ENCODE assay signal across 1 cellular context in the genomic region with DNA sequence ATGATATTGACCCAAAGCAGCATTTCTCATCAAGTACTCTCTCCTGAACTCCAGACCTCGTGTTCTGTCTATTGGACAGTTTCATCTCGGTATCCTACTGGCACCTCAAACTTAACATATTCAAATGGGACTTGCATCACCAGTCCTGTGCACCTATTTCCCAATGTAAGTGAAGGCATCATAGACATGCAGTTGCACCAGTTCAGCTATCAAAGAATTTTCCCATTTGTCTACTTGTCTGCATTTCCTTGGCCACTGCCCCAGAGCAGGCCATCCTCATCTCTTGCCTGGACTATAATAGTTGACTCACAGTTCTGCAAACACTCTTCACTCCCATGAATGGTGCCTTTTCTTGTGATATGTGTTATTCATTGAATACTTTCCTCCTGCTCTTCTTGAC.
TF ChIP-seq lines count a peak whose summit lies in the region.

No MANE protein-coding gene starts in this region.

TF ChIP-seq in IMR-90, 13 proteins besides CTCF, POLR2A, EP300 and RAD21:
- TF ChIP-seq CHD1 (IDR thresholded peaks at IDR 0.05; ENCODE audit: low read depth, low read length) (no peak), MAZ (IDR thresholded peaks at IDR 0.05; ENCODE audit: borderline replicate concordance, low read depth, low read length) (no peak), FOS (IDR thresholded peaks at IDR 0.05; ENCODE audit: low read depth, low read length) (no peak), MAFK (IDR thresholded peaks at IDR 0.05; ENCODE audit: low read depth, low read length) (no peak), RFX5 (IDR thresholded peaks at IDR 0.05; ENCODE audit: low read depth, low read length) (no peak), RCOR1 (IDR thresholded peaks at IDR 0.05; ENCODE audit: insufficient replicate concordance, low read length) (no peak), SMC3 (IDR thresholded peaks at IDR 0.05; ENCODE audit: low read depth, low read length) (no peak), NFE2L2 (IDR thresholded peaks at IDR 0.05; ENCODE audit: low read depth, low read length) (no peak), CEBPB (IDR thresholded peaks at IDR 0.05; ENCODE audit: low read depth, low read length) (no peak), MXI1 (IDR thresholded peaks at IDR 0.05; ENCODE audit: borderline replicate concordance, low read depth, low read length) (no peak), BHLHE40 (IDR thresholded peaks at IDR 0.05; ENCODE audit: low read depth, low read length) (no peak)
- TF ChIP-seq, protein P1, sequence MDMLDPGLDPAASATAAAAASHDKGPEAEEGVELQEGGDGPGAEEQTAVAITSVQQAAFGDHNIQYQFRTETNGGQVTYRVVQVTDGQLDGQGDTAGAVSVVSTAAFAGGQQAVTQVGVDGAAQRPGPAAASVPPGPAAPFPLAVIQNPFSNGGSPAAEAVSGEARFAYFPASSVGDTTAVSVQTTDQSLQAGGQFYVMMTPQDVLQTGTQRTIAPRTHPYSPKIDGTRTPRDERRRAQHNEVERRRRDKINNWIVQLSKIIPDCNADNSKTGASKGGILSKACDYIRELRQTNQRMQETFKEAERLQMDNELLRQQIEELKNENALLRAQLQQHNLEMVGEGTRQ (IDR thresholded peaks at IDR 0.05; ENCODE audit: low read depth, low read length), result no peak
- TF ChIP-seq, protein P2, sequence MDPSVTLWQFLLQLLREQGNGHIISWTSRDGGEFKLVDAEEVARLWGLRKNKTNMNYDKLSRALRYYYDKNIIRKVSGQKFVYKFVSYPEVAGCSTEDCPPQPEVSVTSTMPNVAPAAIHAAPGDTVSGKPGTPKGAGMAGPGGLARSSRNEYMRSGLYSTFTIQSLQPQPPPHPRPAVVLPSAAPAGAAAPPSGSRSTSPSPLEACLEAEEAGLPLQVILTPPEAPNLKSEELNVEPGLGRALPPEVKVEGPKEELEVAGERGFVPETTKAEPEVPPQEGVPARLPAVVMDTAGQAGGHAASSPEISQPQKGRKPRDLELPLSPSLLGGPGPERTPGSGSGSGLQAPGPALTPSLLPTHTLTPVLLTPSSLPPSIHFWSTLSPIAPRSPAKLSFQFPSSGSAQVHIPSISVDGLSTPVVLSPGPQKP (IDR thresholded peaks at IDR 0.05; ENCODE audit: borderline replicate concordance, low read depth, low read length), result no peak
